In the genomic region with DNA sequence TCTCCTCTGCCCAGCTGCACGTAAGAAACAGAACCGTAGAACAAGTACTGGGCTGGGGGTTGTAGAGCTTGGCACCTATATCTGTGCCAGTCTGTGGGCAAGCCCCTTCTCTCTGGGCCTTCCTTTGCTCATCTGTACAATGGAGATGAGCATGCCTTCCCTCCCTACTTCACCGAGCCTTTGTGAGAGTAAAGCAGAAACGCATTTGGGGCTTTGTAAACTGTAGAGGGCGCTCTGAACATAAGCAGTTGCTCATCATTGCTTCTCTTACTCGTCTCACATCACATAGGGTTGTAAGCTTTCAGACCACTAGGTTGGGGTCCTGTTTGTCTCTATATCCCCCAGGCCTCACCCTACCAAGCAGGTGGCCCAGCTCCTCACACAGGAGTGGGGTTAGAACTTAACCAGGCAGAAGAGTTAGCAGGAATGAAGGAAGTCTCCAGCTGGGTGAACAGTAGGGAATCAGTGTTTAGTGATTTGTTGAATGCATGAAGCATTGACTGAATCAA, we compare ENCODE assay signal across 7 cellular contexts. TPM values are rescaled to one million over a fixed set of nuclear protein-coding genes. Genes with fewer than 3 reads are reported as not detected.
A peak's percentile ranks its signal among the peaks of the same experiment; 100 is the strongest.
DNase-seq lines count a peak whose midpoint lies in the region; ATAC-seq and TF ChIP-seq lines count a peak whose summit lies in the region.
"Had no signal": no experiment of that assay in that cellular context is flagged by ENCODE, and none has a peak within 500 bp of the region (broad histone marks: within the 10 kb centered on the region; RNA-seq: fewer than 3 reads in every experiment).

No MANE protein-coding gene starts in this region.

- H3K9me3 ChIP-seq in mammary epithelial cell (replicated peaks; ENCODE audit: insufficient read depth, low read length) (no peaks in the 10 kb centered on the region), psoas muscle (no peaks in the 10 kb centered on the region)
- H3K9me3 ChIP-seq: BLaER1 had no signal

- CTCF ChIA-PET in mammary epithelial cell (lab: Charles Lee; ENCODE audit: low non-redundant PET), result interaction anchor here (0.6 kb wide), 1 partner anchor 54 kb away, joined by 7 read pairs; no protein-coding TSS in a partner anchor

- H3K9ac ChIP-seq in mammary epithelial cell (ENCODE audit: insufficient read depth, low read length), result no peak overlapping the region
- H3K9ac ChIP-seq: BLaER1 had no signal

- no peak for ATAC-seq in psoas muscle

- DNase-seq in NCI-H2081 (lab: John Stamatoyannopoulos, UW) (peak; percentile 52 to 64), NCI-H2081 treated with DMSO at 0.1 percent for 48 hours (lab: John Stamatoyannopoulos, UW) (no peak), NCI-H510A (lab: John Stamatoyannopoulos, UW) (peak; percentile 14), mammary epithelial cell (peak; percentile 37), psoas muscle (no peak), NCI-H128 (lab: John Stamatoyannopoulos, UW; ENCODE audit: unreplicated experiment) (no peak)

- H3K36me3 ChIP-seq in mammary epithelial cell (ENCODE audit: insufficient read depth, low read length) (no peaks in the 10 kb centered on the region), psoas muscle (ENCODE audit: insufficient read depth in 1 of 2, low read depth in 1 of 2) (peaks cover 0 to 4% of the 10 kb centered on the region in 2 donors)

- TF ChIP-seq CTCF in mammary epithelial cell (conservative IDR thresholded peaks at IDR 0.05 in 1 of 2, IDR thresholded peaks at IDR 0.05 in 1 of 2; ENCODE audit: extremely low read depth in 1 of 2, insufficient read depth in 1 of 2, low read depth in 1 of 2, low read length in 2 of 2) (peak; percentile 72 to 75), psoas muscle (IDR thresholded peaks at IDR 0.05) (peak; percentile 55)

- H3K4me3 ChIP-seq in mammary epithelial cell (replicated peaks in 1 of 3; ENCODE audit: insufficient read depth in 1 of 3, low read depth in 2 of 3, low read length in 3 of 3), result no peak overlapping the region
- no peak overlapping the region for H3K4me3 ChIP-seq in psoas muscle
- H3K4me3 ChIP-seq: BLaER1 had no signal

- in situ Hi-C loops in mammary epithelial cell (cut with MboI; ENCODE audit: low sequenced_read_pairs in 2 of 2), result loop anchor here in 1 of 2 donors (5.0 kb wide), 1 partner anchor 47 kb away; no protein-coding TSS in a partner anchor

- H3K4me2 ChIP-seq in mammary epithelial cell (ENCODE audit: insufficient read depth, low read depth, low read length), result no peak overlapping the region
- H3K4me2 ChIP-seq: BLaER1 had no signal

- dilution Hi-C loops in mammary epithelial cell (cut with HindIII; ENCODE audit: low sequenced_read_pairs), result no loop called here

- no TSS peak for BruUV-seq in mammary epithelial cell (replicated peaks; lab: Mats Ljungman, UMichigan)

- H2AFZ ChIP-seq in mammary epithelial cell (ENCODE audit: low read depth, low read length), result no peak overlapping the region

- H3K27me3 ChIP-seq in mammary epithelial cell (ENCODE audit: insufficient read depth, low read length), result no peaks in the 10 kb centered on the region
- H3K27me3 ChIP-seq in psoas muscle (ENCODE audit: insufficient read depth in 3 of 3, low read length in 2 of 3), result no peaks in the 10 kb centered on the region

- peaks cover 13% of the 10 kb centered on the region for H3K4me1 ChIP-seq in mammary epithelial cell (ENCODE audit: insufficient read depth, low read length)
- H3K4me1 ChIP-seq in psoas muscle, result peaks cover 44% of the 10 kb centered on the region

- no peaks in the 10 kb centered on the region for H4K20me1 ChIP-seq in mammary epithelial cell (ENCODE audit: insufficient read depth, low read length)
- H4K20me1 ChIP-seq: BLaER1 had no signal

- H3K27ac ChIP-seq in mammary epithelial cell (ENCODE audit: insufficient read depth, low read depth, low read length), result no peak overlapping the region
- H3K27ac ChIP-seq in psoas muscle, result no peak overlapping the region
- H3K27ac ChIP-seq: BLaER1 had no signal

- no peaks in the 10 kb centered on the region for H3K79me2 ChIP-seq in mammary epithelial cell (ENCODE audit: insufficient read depth, low read length)

- WGBS in mammary epithelial cell (ENCODE audit: low coverage, missing lambda C conversion rate), result 42% methylated on average over 6 of the region's 6 CpGs
- 13 to 26% (median 13%) methylated on average over 6 of the region's 6 CpGs for WGBS in psoas muscle, 3 donors

- intact Hi-C loops in mammary epithelial cell (cut with micrococcal nuclease) (loop anchor here (1.0 to 5.0 kb wide), 2 partner anchors 46 to 182 kb away; no protein-coding TSS in a partner anchor), psoas muscle (cut with DNase I) (loop anchor here (5.0 kb wide), 2 partner anchors 32 to 57 kb away; no protein-coding TSS in a partner anchor)

RNA-seq across cellular contexts. Expression of gene SAMD14, which starts 15.1 kb away (rescaled TPM):
- under 1 TPM; 0.12 to 0.33 TPM for total RNA-seq in mammary epithelial cell
- 0.05 TPM for polyA plus RNA-seq in mammary epithelial cell
- polyA minus RNA-seq in mammary epithelial cell, result 0.98 TPM
- total RNA-seq in psoas muscle, result 1 to 10 TPM in 3 of 4 donors, under 1 TPM in 1; 0.55 to 2.7 (median 1.3) TPM
- 1 to 10 TPM in 1 of 3 donors, under 1 TPM in 2; 0.64 to 1.3 (median 0.98) TPM for polyA plus RNA-seq in psoas muscle

RNA-seq across cellular contexts. Expression of gene PDK2, which starts 19.8 kb away (rescaled TPM):
- 10 to 100 TPM; 18.2 to 24.8 TPM for total RNA-seq in mammary epithelial cell
- polyA plus RNA-seq in mammary epithelial cell, result 7.7 TPM
- 13.5 TPM for polyA minus RNA-seq in mammary epithelial cell
- total RNA-seq in psoas muscle, result 100 to 1,000 TPM in 2 of 4 donors, 10 to 100 TPM in 2; 79.3 to 213 (median 110) TPM
- 10 to 100 TPM; 50.3 to 99.4 (median 55.2) TPM for polyA plus RNA-seq in psoas muscle

RNA-seq across cellular contexts. Expression of gene PPP1R9B, which starts 35.6 kb away (rescaled TPM):
- 10 to 100 TPM; 19.5 to 46.7 TPM for total RNA-seq in mammary epithelial cell
- polyA plus RNA-seq in mammary epithelial cell, result 13.7 TPM
- 19.9 TPM for polyA minus RNA-seq in mammary epithelial cell
- 10 to 100 TPM; 15.1 to 26.5 (median 18.4) TPM for total RNA-seq in psoas muscle
- 10 to 100 TPM in 2 of 3 donors, 1 to 10 TPM in 1; 7.0 to 11.3 (median 11.0) TPM for polyA plus RNA-seq in psoas muscle

RNA-seq across cellular contexts. Expression of gene SGCA, which starts 50.9 kb away (rescaled TPM):
- total RNA-seq in mammary epithelial cell (not detected), psoas muscle (100 to 1,000 TPM; 245 to 291 (median 266) TPM)
- polyA plus RNA-seq in mammary epithelial cell (not detected), psoas muscle (100 to 1,000 TPM; 120 to 254 (median 151) TPM)
- polyA minus RNA-seq in mammary epithelial cell, result not detected

RNA-seq across cellular contexts. Expression of gene ITGA3, which starts 59.0 kb away (rescaled TPM):
- total RNA-seq in mammary epithelial cell, result 1,000 to 10,000 TPM; 1,418 to 2,030 TPM
- polyA plus RNA-seq in mammary epithelial cell, result 1,026 TPM
- 2,074 TPM for polyA minus RNA-seq in mammary epithelial cell
- total RNA-seq in psoas muscle, result 10 to 100 TPM in 3 of 4 donors, 1 to 10 TPM in 1; 7.8 to 21.9 (median 15.0) TPM
- polyA plus RNA-seq in psoas muscle, result 10 to 100 TPM in 1 of 3 donors, 1 to 10 TPM in 2; 4.9 to 21.5 (median 5.6) TPM

Comparison
In these comparisons a context has a peak if more than half of its experiments do, and no peak if none do; other contexts are left out.
1. DNase-seq: peak in NCI-H2081 (2 of 2), NCI-H510A (single experiment) and mammary epithelial cell (single experiment); none in NCI-H2081 treated with DMSO at 0.1 percent for 48 hours (single experiment), psoas muscle (0 of 2) and NCI-H128 (single experiment).